In genomic region chr7:105759670-105760548, GRCh38 we compare ENCODE assay signal across 8 cellular contexts.
DNase-seq lines count a peak whose midpoint lies in the region; ATAC-seq lines count a peak whose summit lies in the region.

No MANE protein-coding gene starts in this region.

- DNase-seq in activated naive CD4-positive, alpha-beta T cell treated with Interleukin-2 at 50 U/mL for 16 hours = peak; percentile 16
- DNase-seq in activated naive CD4-positive, alpha-beta T cell (lab: John Stamatoyannopoulos, UW) = no peak
- DNase-seq in NCI-H2029 (lab: John Stamatoyannopoulos, UW) (peak; percentile 26), globus pallidus (ENCODE audit: low spot score) (peak; percentile 33), renal cortical epithelial cell (ENCODE audit: low read depth) (peak; percentile 56)
- peak; percentile 13 for DNase-seq in activated CD4-positive, alpha-beta T cell treated with anti-CD3 and anti-CD28 coated beads, Interleukin-2, amount 50 U/mL, for 1 hour
- DNase-seq in activated T-cell treated with anti-CD3 and anti-CD28 coated beads, Interleukin-2, amount 50 U/mL, for 24 hours = no peak

- H3K36me3 Mint-ChIP-seq in activated T-cell treated with anti-CD3 and anti-CD28 coated beads, Interleukin-2, amount 50 U/mL, for 24 hours (ENCODE audit: low read depth) = no peaks in the 10 kb centered on the region

- H3K9me3 Mint-ChIP-seq in activated T-cell treated with anti-CD3 and anti-CD28 coated beads, Interleukin-2, amount 50 U/mL, for 24 hours = no peaks in the 10 kb centered on the region

- H3K4me3 Mint-ChIP-seq in activated T-cell treated with anti-CD3 and anti-CD28 coated beads, Interleukin-2, amount 50 U/mL, for 24 hours = no peak overlapping the region

- H3K27me3 Mint-ChIP-seq in activated T-cell treated with anti-CD3 and anti-CD28 coated beads, Interleukin-2, amount 50 U/mL, for 24 hours = no peaks in the 10 kb centered on the region

- no peak for ATAC-seq in GM19324 (IDR thresholded peaks at IDR 0.05; ENCODE audit: low FRiP score, unreplicated experiment)

- peaks cover 29% of the 10 kb centered on the region for H3K4me1 Mint-ChIP-seq in activated T-cell treated with anti-CD3 and anti-CD28 coated beads, Interleukin-2, amount 50 U/mL, for 24 hours (ENCODE audit: low read depth)

- no peak overlapping the region for H3K27ac Mint-ChIP-seq in activated T-cell treated with anti-CD3 and anti-CD28 coated beads, Interleukin-2, amount 50 U/mL, for 24 hours

Comparison
In these comparisons a context has a peak if more than half of its experiments do, and no peak if none do; other contexts are left out.
1. DNase-seq: peak in activated naive CD4-positive, alpha-beta T cell treated with Interleukin-2 at 50 U/mL for 16 hours (single experiment), NCI-H2029 (single experiment), activated CD4-positive, alpha-beta T cell treated with anti-CD3 and anti-CD28 coated beads, Interleukin-2, amount 50 U/mL, for 1 hour (single experiment), globus pallidus (single experiment) and renal cortical epithelial cell (single experiment); none in activated naive CD4-positive, alpha-beta T cell (0 of 4) and activated T-cell treated with anti-CD3 and anti-CD28 coated beads, Interleukin-2, amount 50 U/mL, for 24 hours (single experiment).